In genomic region chr1:58964880-58965279, GRCh38 we compare ENCODE assay signal across 14 cellular contexts.
A peak's percentile ranks its signal among the peaks of the same experiment; 100 is the strongest.
DNase-seq lines count a peak whose midpoint lies in the region; ATAC-seq and TF ChIP-seq lines count a peak whose summit lies in the region.
"Had no signal": no experiment of that assay in that cellular context is flagged by ENCODE, and none has a peak within 500 bp of the region (broad histone marks: within the 10 kb centered on the region; RNA-seq: fewer than 3 reads in every experiment).

No MANE protein-coding gene starts in this region.

- DNase-seq in AG20443 (ENCODE audit: low spot score) (peak; percentile 38), HL-60 (ENCODE audit: low read depth in 1 of 2, low spot score in 1 of 2) (peak; percentile 35 to 65), cardiac fibroblast (ENCODE audit: low read depth in 2 of 2) (peak; percentile 54 to 59), right lobe of liver (peak in 2 of 3 donors; percentile 64 to 71), progenitor cell of endocrine pancreas (ENCODE audit: low spot score, unreplicated experiment) (no peak)
- no peak for DNase-seq in stimulated activated CD4-positive, alpha-beta T cell treated with anti-CD3 and anti-CD28 coated beads, Interleukin-4, amount 100 ng/mL, for 1 hour
- DNase-seq in activated CD4-positive, alpha-beta T cell treated with anti-CD3 and anti-CD28 coated beads, Interleukin-2, amount 50 U/mL, for 1 hour = no peak
- DNase-seq in stimulated activated naive CD8-positive, alpha-beta T cell treated with anti-CD3 and anti-CD28 coated beads, Interleukin-15, Interleukin-2, amounts not matched to agents 100 U/mL and 50 U/mL, for 24 hours = no peak
- DNase-seq: activated CD4-positive, alpha-beta memory T cell treated with anti-CD3 and anti-CD28 coated beads for 36 hours; activated effector memory CD4-positive, alpha-beta T cell treated with Interleukin-2 at 50 U/mL for 16 hours; GDM1 had no signal

- H3K4me1 Mint-ChIP-seq in progenitor cell of endocrine pancreas (ENCODE audit: low read depth) = peaks cover 2% of the 10 kb centered on the region

- no peaks in the 10 kb centered on the region for H3K9me3 ChIP-seq in right lobe of liver

- peaks cover 0 to 30% (median 7%) of the 10 kb centered on the region in 4 donors for H3K4me1 ChIP-seq in right lobe of liver

- H3K27ac ChIP-seq in HL-60 (replicated peaks) = no peak overlapping the region
- H3K27ac ChIP-seq in right lobe of liver = no peak overlapping the region
- H3K27ac ChIP-seq: KMS-11 had no signal

- no peak for TF ChIP-seq CTCF in HL-60 (IDR thresholded peaks at IDR 0.05; ENCODE audit: insufficient read depth, low read length)
- no peak for TF ChIP-seq CTCF in cardiac fibroblast (IDR thresholded peaks at IDR 0.05; ENCODE audit: low read depth, low read length)
- TF ChIP-seq CTCF in right lobe of liver (IDR thresholded peaks at IDR 0.05) = no peak
- no peak for TF ChIP-seq CTCF in progenitor cell of endocrine pancreas (IDR thresholded peaks at IDR 0.05; ENCODE audit: unreplicated experiment)

- H3K36me3 ChIP-seq in right lobe of liver = no peaks in the 10 kb centered on the region

- ATAC-seq in right lobe of liver = peak; percentile 72 to 86 (median 74)
- no peak for ATAC-seq in stimulated activated naive CD8-positive, alpha-beta T cell treated with anti-CD3 and anti-CD28 coated beads, Interleukin-15, Interleukin-2, amounts not matched to agents 100 U/mL and 50 U/mL, for 24 hours
- ATAC-seq: Panc1 had no signal

- peaks cover 9% of the 10 kb centered on the region for H3K9me3 Mint-ChIP-seq in progenitor cell of endocrine pancreas (ENCODE audit: low read depth)

- 20% methylated on average over 1 of the region's 1 CpG for whole genome bisulfite sequencing in right lobe of liver (ENCODE audit: insufficient coverage, low coverage, low lambda C conversion rate, missing lambda C conversion rate)

- no peak overlapping the region for H3K4me3 Mint-ChIP-seq in progenitor cell of endocrine pancreas (ENCODE audit: low read depth)
- H3K4me3 Mint-ChIP-seq: activated CD4-positive, alpha-beta memory T cell treated with anti-CD3 and anti-CD28 coated beads for 36 hours; CD14-positive monocyte had no signal

- H3K27me3 ChIP-seq in HL-60 (ENCODE audit: insufficient read depth, poor library complexity, severe bottlenecking) (no peaks in the 10 kb centered on the region), right lobe of liver (no peaks in the 10 kb centered on the region)

- H3K27me3 Mint-ChIP-seq in progenitor cell of endocrine pancreas = no peaks in the 10 kb centered on the region
- H3K27me3 Mint-ChIP-seq: activated CD4-positive, alpha-beta memory T cell treated with anti-CD3 and anti-CD28 coated beads for 36 hours had no signal

- TF ChIP-seq POLR2A in right lobe of liver (IDR thresholded peaks at IDR 0.05) = no peak

- intact Hi-C loops in right lobe of liver (cut with DNase I) = no loop called here

- no peak overlapping the region for H3K27ac Mint-ChIP-seq in progenitor cell of endocrine pancreas
- H3K27ac Mint-ChIP-seq: activated CD4-positive, alpha-beta memory T cell treated with anti-CD3 and anti-CD28 coated beads for 36 hours had no signal

- H3K4me3 ChIP-seq in HL-60 (replicated peaks; ENCODE audit: insufficient read depth, low read length) = no peak overlapping the region
- no peak overlapping the region for H3K4me3 ChIP-seq in cardiac fibroblast (replicated peaks in 1 of 2; ENCODE audit: low read depth in 2 of 2, low read length in 2 of 2)
- no peak overlapping the region for H3K4me3 ChIP-seq in right lobe of liver

- H3K36me3 Mint-ChIP-seq in progenitor cell of endocrine pancreas (ENCODE audit: insufficient read depth) = no peaks in the 10 kb centered on the region
- H3K36me3 Mint-ChIP-seq: activated CD4-positive, alpha-beta memory T cell treated with anti-CD3 and anti-CD28 coated beads for 36 hours had no signal

Comparison
In these comparisons a context has a peak if more than half of its experiments do, and no peak if none do; other contexts are left out.
1. DNase-seq: peak in AG20443 (single experiment), HL-60 (2 of 2), cardiac fibroblast (2 of 2) and right lobe of liver (2 of 3); none in stimulated activated CD4-positive, alpha-beta T cell treated with anti-CD3 and anti-CD28 coated beads, Interleukin-4, amount 100 ng/mL, for 1 hour (single experiment), progenitor cell of endocrine pancreas (single experiment), activated CD4-positive, alpha-beta T cell treated with anti-CD3 and anti-CD28 coated beads, Interleukin-2, amount 50 U/mL, for 1 hour (single experiment) and stimulated activated naive CD8-positive, alpha-beta T cell treated with anti-CD3 and anti-CD28 coated beads, Interleukin-15, Interleukin-2, amounts not matched to agents 100 U/mL and 50 U/mL, for 24 hours (single experiment).